ENCODE assay signal across 11 cellular contexts in the genomic region with DNA sequence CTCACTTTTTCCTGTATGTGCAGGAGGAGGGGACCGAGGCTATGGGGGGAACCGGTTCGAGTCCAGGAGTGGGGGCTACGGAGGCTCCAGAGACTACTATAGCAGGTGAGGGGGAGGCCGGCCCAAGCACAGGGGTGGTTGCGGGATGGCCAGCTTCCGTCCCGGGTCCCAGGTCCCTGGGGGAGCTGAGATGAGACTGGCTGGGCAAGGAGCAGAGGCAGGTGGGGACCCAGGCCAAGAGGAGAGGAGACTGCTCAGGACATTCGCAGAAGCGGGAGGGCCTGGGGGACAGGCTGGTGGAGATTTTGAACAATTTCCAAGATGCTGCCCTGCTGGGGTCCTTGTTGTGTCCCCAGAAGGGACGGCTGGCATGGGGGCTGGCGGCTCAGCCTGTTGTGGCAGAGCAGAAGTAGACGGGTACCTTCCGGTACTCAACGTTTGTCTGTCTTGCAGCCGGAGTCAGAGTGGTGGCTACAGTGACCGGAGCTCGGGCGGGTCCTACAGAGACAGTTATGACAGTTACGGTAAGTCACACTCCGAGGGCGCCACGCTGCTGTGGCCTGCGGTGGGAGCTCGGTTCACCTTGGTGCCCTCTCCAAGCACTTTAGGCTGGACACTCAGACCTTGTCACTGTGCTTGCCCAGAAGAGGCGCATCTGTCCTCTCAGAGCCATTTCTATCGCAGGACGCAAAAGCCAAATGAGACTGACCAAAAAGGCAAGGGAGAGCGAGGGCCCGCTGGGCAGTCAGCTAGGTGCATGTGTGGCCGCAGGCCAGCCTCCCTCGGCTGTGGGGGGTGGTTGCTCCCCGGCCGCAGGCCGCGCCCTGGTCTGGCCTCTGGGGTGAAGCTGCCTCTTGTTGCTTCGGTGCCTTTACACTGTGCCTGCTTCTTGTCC. TPM values are rescaled to one million over a fixed set of nuclear protein-coding genes. Genes with fewer than 3 reads are reported as not detected.
DNase-seq lines count a peak whose midpoint lies in the region; ATAC-seq and TF ChIP-seq lines count a peak whose summit lies in the region.
"Had no signal": no experiment of that assay in that cellular context is flagged by ENCODE, and none has a peak within 500 bp of the region (broad histone marks: within the 10 kb centered on the region; RNA-seq: fewer than 3 reads in every experiment).

No MANE protein-coding gene starts in this region.

- peaks cover 65% of the 10 kb centered on the region for H3K4me1 Mint-ChIP-seq in neural crest cell

- H3K36me3 ChIP-seq in BJ (ENCODE audit: control insufficient read depth, insufficient read depth, low read length) (peaks cover 37% of the 10 kb centered on the region), OCI-LY1 (ENCODE audit: insufficient read depth, low read length) (peaks cover 58% of the 10 kb centered on the region), duodenal mucosa (ENCODE audit: control insufficient read depth in 1 of 2, insufficient read depth in 2 of 2, low read length in 2 of 2) (peaks cover 32 to 45% of the 10 kb centered on the region in 2 donors), HAP-1 (replicated peaks) (peaks cover 60% of the 10 kb centered on the region)

- H3K4me2 ChIP-seq in OCI-LY1 (ENCODE audit: low read length): peak overlapping the region; percentile 99

- CTCF ChIA-PET in BJ (lab: Yijun Ruan, JAX): interaction anchor here (0.8 to 6.2 kb wide), 2 partner anchors 23 to 28 kb away, joined by 3 to 46 read pairs; no protein-coding TSS in a partner anchor

- H3K27ac Mint-ChIP-seq in neural crest cell (ENCODE audit: unreplicated experiment): no peak overlapping the region

- no peaks in the 10 kb centered on the region for H3K9me2 ChIP-seq in OCI-LY1 (ENCODE audit: low read depth, low read length)

- H3K27ac ChIP-seq in OCI-LY1 (ENCODE audit: low read depth, low read length, poor library complexity, severe bottlenecking) (peak overlapping the region; percentile 76), duodenal mucosa (ENCODE audit: low read depth, low read length) (peak overlapping the region; percentile 20)

- H3K4me1 ChIP-seq in OCI-LY1 (ENCODE audit: insufficient read depth, low read length, severe bottlenecking) (peaks cover 76% of the 10 kb centered on the region), duodenal mucosa (ENCODE audit: control insufficient read depth in 1 of 2, insufficient read depth in 2 of 2, low read length in 2 of 2) (peaks cover 69 to 83% of the 10 kb centered on the region in 2 donors), HAP-1 (peaks cover 41% of the 10 kb centered on the region)

- peaks cover 28% of the 10 kb centered on the region for H3K27me3 Mint-ChIP-seq in neural crest cell (ENCODE audit: low read depth)

- peak overlapping the region; percentile 91 for H3K4me3 Mint-ChIP-seq in neural crest cell

- no peaks in the 10 kb centered on the region for H3K9me3 Mint-ChIP-seq in neural crest cell

- H2AFZ ChIP-seq in OCI-LY1 (ENCODE audit: low read length): no peak overlapping the region

- H3K9me3 ChIP-seq in OCI-LY1 (ENCODE audit: low read length) (no peaks in the 10 kb centered on the region), duodenal mucosa (ENCODE audit: control insufficient read depth in 1 of 2, low read length in 2 of 2) (no peaks in the 10 kb centered on the region), HAP-1 (no peaks in the 10 kb centered on the region)

- peaks cover 16% of the 10 kb centered on the region for H3K79me2 ChIP-seq in OCI-LY1 (ENCODE audit: insufficient read depth, low read length)

- TF ChIP-seq CTCF in BJ (IDR thresholded peaks at IDR 0.05; ENCODE audit: insufficient read depth, low read depth, low read length): no peak
- no peak for TF ChIP-seq CTCF in OCI-LY1 (IDR thresholded peaks at IDR 0.05; ENCODE audit: low read length)
- TF ChIP-seq CTCF in neural crest cell (conservative IDR thresholded peaks at IDR 0.05): no peak

- H4K20me1 ChIP-seq in OCI-LY1 (ENCODE audit: insufficient read depth, low read length): no peaks in the 10 kb centered on the region

- H3K36me3 Mint-ChIP-seq in neural crest cell (ENCODE audit: low read depth): peaks cover 23% of the 10 kb centered on the region

- H3K4me3 ChIP-seq in BJ (ENCODE audit: low read depth, low read length) (peak overlapping the region; percentile 66), OCI-LY1 (ENCODE audit: low read depth, low read length, poor library complexity, severe bottlenecking) (peak overlapping the region; percentile 93), duodenal mucosa (ENCODE audit: low read depth in 1 of 2, low read length in 2 of 2) (peak overlapping the region; percentile 96 to 100), HAP-1 (no peak overlapping the region)

- POLR2A ChIA-PET in BJ (lab: Charles Lee): interaction anchor here (0.5 kb wide), 1 partner anchor 718 kb away, joined by 3 read pairs; no protein-coding TSS in a partner anchor

- H3K9ac ChIP-seq in OCI-LY1 (ENCODE audit: low read length) (peak overlapping the region; percentile 91; the same call in 1 of the 2 replicates), duodenal mucosa (ENCODE audit: low read depth in 1 of 2, low read length in 2 of 2) (peak overlapping the region; percentile 86 to 98)

- no peak for ATAC-seq in HG03565 (IDR thresholded peaks at IDR 0.05; ENCODE audit: unreplicated experiment)

- DNase-seq in BJ (ENCODE audit: low read depth): no peak
- no peak for DNase-seq in neural crest cell (ENCODE audit: low read depth, low spot score)
- no peak for DNase-seq in HAP-1 (ENCODE audit: low spot score in 2 of 2)
- no peak for DNase-seq in foreskin melanocyte
- DNase-seq in medulla oblongata (ENCODE audit: extremely low spot score): no peak
- DNase-seq: islet precursor cell had no signal

- peaks cover 16% of the 10 kb centered on the region for H3F3A ChIP-seq in OCI-LY1 (ENCODE audit: insufficient read depth, low read length)

- H3K27me3 ChIP-seq in BJ (ENCODE audit: control insufficient read depth, insufficient read depth, low read length): no peaks in the 10 kb centered on the region
- no peaks in the 10 kb centered on the region for H3K27me3 ChIP-seq in OCI-LY1 (ENCODE audit: insufficient read depth, low read length)
- no peaks in the 10 kb centered on the region for H3K27me3 ChIP-seq in duodenal mucosa (ENCODE audit: control insufficient read depth in 1 of 2, insufficient read depth in 2 of 2, low read length in 2 of 2)
- no peaks in the 10 kb centered on the region for H3K27me3 ChIP-seq in HAP-1 (ENCODE audit: low read depth)

- in situ Hi-C loops in HAP-1 (cut with MboI; ENCODE audit: low sequenced_read_pairs): no loop called here

RNA-seq across cellular contexts. Expression of a gene that starts 2.6 kb away (rescaled TPM):
- polyA plus RNA-seq in BJ (2011; rRNA removed): 342 and 372 TPM in 2 replicates
- 69.9 and 93.9 TPM in 2 replicates for polyA minus RNA-seq in BJ (2011; rRNA and poly(A)+ RNA removed)
- 414 and 421 TPM in 2 replicates for total RNA-seq in neural crest cell

RNA-seq across cellular contexts. Expression of a gene that starts 3.6 kb away (rescaled TPM):
- polyA plus RNA-seq in BJ (2011; rRNA removed): 24.6 and 37.5 TPM in 2 replicates
- 8.6 TPM in 2 replicates for polyA minus RNA-seq in BJ (2011; rRNA and poly(A)+ RNA removed)
- 33.3 and 36.6 TPM in 2 replicates for total RNA-seq in neural crest cell

RNA-seq across cellular contexts. Expression of a gene that starts 13.9 kb away (rescaled TPM):
- polyA plus RNA-seq in BJ (2011; rRNA removed): not detected in 2 replicates
- not detected in 2 replicates for polyA minus RNA-seq in BJ (2011; rRNA and poly(A)+ RNA removed)
- total RNA-seq in neural crest cell: 28.0 and 31.0 TPM in 2 replicates
- total RNA-seq: activated CD8-positive, alpha-beta memory T cell treated with anti-CD3 and anti-CD28 coated beads for 36 hours; subcutaneous adipose tissue had no signal

RNA-seq across cellular contexts. Expression of a gene that starts 23.4 kb away (rescaled TPM):
- 6.9 and 8.4 TPM in 2 replicates for polyA plus RNA-seq in BJ (2011; rRNA removed)
- polyA minus RNA-seq in BJ (2011; rRNA and poly(A)+ RNA removed): 21.3 and 25.6 TPM in 2 replicates
- 177 and 187 TPM in 2 replicates for total RNA-seq in neural crest cell

RNA-seq across cellular contexts. Expression of a gene that starts 30.2 kb away (rescaled TPM):
- polyA plus RNA-seq in BJ (2011; rRNA removed): 57.9 and 65.1 TPM in 2 replicates
- polyA minus RNA-seq in BJ (2011; rRNA and poly(A)+ RNA removed): 29.1 and 30.1 TPM in 2 replicates
- 140 and 141 TPM in 2 replicates for total RNA-seq in neural crest cell
